ENCODE assay signal across 17 cellular contexts in the genomic region with DNA sequence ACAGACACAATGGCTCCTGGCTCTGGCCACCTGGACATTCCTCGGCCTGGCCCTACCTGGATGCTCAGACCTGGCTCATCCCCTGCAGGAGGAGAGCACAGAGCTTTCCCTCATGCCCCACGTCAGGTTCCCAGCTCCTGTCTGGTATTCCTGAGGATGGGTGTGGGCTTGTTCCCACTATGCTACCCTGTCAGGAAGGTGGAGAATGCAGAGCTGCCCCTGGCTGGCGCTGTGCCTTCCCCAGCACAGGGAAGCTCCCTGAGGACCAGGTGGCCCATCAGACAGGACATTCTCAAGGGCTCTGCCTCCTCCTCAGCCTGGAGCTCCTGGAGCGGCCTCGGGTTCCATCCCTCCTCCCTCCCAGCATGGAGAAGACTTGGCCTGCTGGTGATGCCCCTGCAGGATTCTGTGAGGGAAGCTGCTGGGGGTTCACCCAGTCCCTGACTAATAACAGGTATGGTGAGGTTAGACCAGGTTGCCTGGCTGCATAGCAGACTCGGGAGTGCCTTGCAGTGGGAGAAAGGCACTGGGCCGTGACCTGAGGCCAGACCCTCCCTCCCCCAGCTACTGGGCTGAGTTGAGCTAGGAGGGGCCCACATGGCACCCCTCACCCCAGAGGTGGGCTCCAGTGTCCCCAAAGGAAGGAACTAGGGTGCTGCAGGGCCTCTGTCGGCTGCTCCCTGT.
DNase-seq lines count a peak whose midpoint lies in the region; ATAC-seq, FAIRE-seq and TF ChIP-seq lines count a peak whose summit lies in the region.
"Had no signal": no experiment of that assay in that cellular context is flagged by ENCODE, and none has a peak within 500 bp of the region (broad histone marks: within the 10 kb centered on the region; RNA-seq: fewer than 3 reads in every experiment).

No MANE protein-coding gene starts in this region.

- H3K4me1 Mint-ChIP-seq in effector memory CD8-positive, alpha-beta T cell (ENCODE audit: low read depth in 2 of 2) = peaks cover 17 to 23% of the 10 kb centered on the region in 2 donors

- peaks cover 3% of the 10 kb centered on the region for H3K36me3 Mint-ChIP-seq in effector memory CD8-positive, alpha-beta T cell (ENCODE audit: insufficient read depth)
- H3K36me3 Mint-ChIP-seq: CD8-positive, alpha-beta T cell had no signal

- H3K27ac Mint-ChIP-seq in effector memory CD8-positive, alpha-beta T cell = no peak overlapping the region
- H3K27ac Mint-ChIP-seq: CD8-positive, alpha-beta T cell had no signal

- no peak for FAIRE-seq in D721Med (lab: Jason Lieb, UNC)
- FAIRE-seq: GM12891, H54 had no signal

- peaks cover 18 to 83% of the 10 kb centered on the region in 2 donors for H3K27me3 Mint-ChIP-seq in effector memory CD8-positive, alpha-beta T cell

- TF ChIP-seq CTCF in D721Med (IDR thresholded peaks at IDR 0.05; ENCODE audit: insufficient read depth, missing control alignments) (no peak), epithelial cell of esophagus (IDR thresholded peaks at IDR 0.05; ENCODE audit: insufficient read depth, low read depth, low read length, missing control alignments) (no peak)

- DNase-seq in D721Med (ENCODE audit: insufficient read length, low spot score) (peak; percentile 9), NCI-H69 (lab: John Stamatoyannopoulos, UW) (peak; percentile 54), epithelial cell of esophagus (ENCODE audit: low read depth) (peak; percentile 70), posterior vena cava (ENCODE audit: low spot score) (peak; percentile 47)
- no peak for DNase-seq in effector memory CD8-positive, alpha-beta T cell
- DNase-seq in stimulated activated naive CD4-positive, alpha-beta T cell treated with Interleukin-2 at 50 U/mL for 16 hours (lab: John Stamatoyannopoulos, UW) = no peak
- DNase-seq: CD8-positive, alpha-beta T cell; KBM-7; MV-4-11; NCI-H187; NCI-H2107; PC-9 had no signal

- no peak overlapping the region for H3K4me3 Mint-ChIP-seq in effector memory CD8-positive, alpha-beta T cell
- H3K4me3 Mint-ChIP-seq: CD8-positive, alpha-beta T cell had no signal

- intact Hi-C loops in posterior vena cava (cut with DNase I) = loop anchor here in 1 of 2 donors (10.0 kb wide), 1 partner anchor 155 kb away; the partner anchor contains the start of gene MLN

- no peak overlapping the region for H3K4me3 ChIP-seq in epithelial cell of esophagus (ENCODE audit: low read length)
- H3K4me3 ChIP-seq: BLaER1 treated with 17β-estradiol and CSF1 and Interleukin-3, amounts not matched to agents 10 nM and 100 nM; PC-9; SJSA1 had no signal

- no peak for ATAC-seq in HG03159 (IDR thresholded peaks at IDR 0.05; ENCODE audit: unreplicated experiment)
- ATAC-seq in effector memory CD8-positive, alpha-beta T cell (replicated peaks) = no peak
- ATAC-seq: CD8-positive, alpha-beta T cell had no signal

- no peaks in the 10 kb centered on the region for H3K9me3 Mint-ChIP-seq in effector memory CD8-positive, alpha-beta T cell
- H3K9me3 Mint-ChIP-seq: CD8-positive, alpha-beta T cell had no signal

Comparison
In these comparisons a context has a peak if more than half of its experiments do, and no peak if none do; other contexts are left out.
1. DNase-seq: peak in D721Med (single experiment), NCI-H69 (single experiment), epithelial cell of esophagus (single experiment) and posterior vena cava (single experiment); none in effector memory CD8-positive, alpha-beta T cell (0 of 3) and stimulated activated naive CD4-positive, alpha-beta T cell treated with Interleukin-2 at 50 U/mL for 16 hours (single experiment).